In genomic region chr1:20732588-20733360, GRCh38 we compare ENCODE assay signal across 1 cellular context.
TF ChIP-seq lines count a peak whose summit lies in the region.

Gene SH2D5, minus strand, starts transcription at chr1:20732703. Its CDS starts 4,659 bp downstream, at chr1:20728044.

TF ChIP-seq in HepG2, 621 proteins besides CTCF, POLR2A, EP300 and RAD21 (continued from another document and continues in another):
- TF ChIP-seq ZNF740 (CRISPR knock-in tag; IDR thresholded peaks at IDR 0.05), result no peak
- no peak for TF ChIP-seq GTF3A (CRISPR knock-in tag; conservative IDR thresholded peaks at IDR 0.05)
- no peak for TF ChIP-seq MBNL3 (CRISPR knock-in tag; conservative IDR thresholded peaks at IDR 0.05)
- TF ChIP-seq SKI (IDR thresholded peaks at IDR 0.05; ENCODE audit: partially characterized antibody), result no peak
- TF ChIP-seq LCORL (IDR thresholded peaks at IDR 0.05), result no peak
- no peak; the same call in 1 of the 2 replicates for TF ChIP-seq LCORL (CRISPR knock-in tag; IDR thresholded peaks at IDR 0.05)
- peak; percentile 52; the same call in 1 of the 2 replicates for TF ChIP-seq ZNF766 (CRISPR knock-in tag; IDR thresholded peaks at IDR 0.05; ENCODE audit: borderline replicate concordance)
- peak; percentile 56 for TF ChIP-seq STAG1 (CRISPR knock-in tag; IDR thresholded peaks at IDR 0.05)
- peak; percentile 61 for TF ChIP-seq DMAP1 (CRISPR knock-in tag; IDR thresholded peaks at IDR 0.05)
- TF ChIP-seq NCOA5 (CRISPR knock-in tag; IDR thresholded peaks at IDR 0.05), result no peak
- no peak for TF ChIP-seq ZNF296 (CRISPR knock-in tag; conservative IDR thresholded peaks at IDR 0.05)
- no peak for TF ChIP-seq HBP1 (CRISPR knock-in tag; IDR thresholded peaks at IDR 0.05; ENCODE audit: low read depth)
- no peak for TF ChIP-seq SRF (IDR thresholded peaks at IDR 0.05; ENCODE audit: low read depth, low read length)
- TF ChIP-seq ZNF142 (CRISPR knock-in tag; IDR thresholded peaks at IDR 0.05), result no peak
- TF ChIP-seq NKX3-1 (CRISPR knock-in tag; IDR thresholded peaks at IDR 0.05), result peak; percentile 25; the same call in 1 of the 2 replicates
- TF ChIP-seq HNRNPH1 (optimal IDR thresholded peaks at IDR 0.05; ENCODE audit: low read depth, low read length), result no peak
- TF ChIP-seq ZXDC (CRISPR knock-in tag; IDR thresholded peaks at IDR 0.05), result no peak
- peak; percentile 80; the same call in 1 of the 2 replicates for TF ChIP-seq MEIS1 (CRISPR knock-in tag; IDR thresholded peaks at IDR 0.05; ENCODE audit: borderline replicate concordance)
- no peak for TF ChIP-seq ZNF547 (CRISPR knock-in tag; IDR thresholded peaks at IDR 0.05)
- no peak for TF ChIP-seq ZBTB25 (CRISPR knock-in tag; IDR thresholded peaks at IDR 0.05)
- TF ChIP-seq ZBTB43 (CRISPR knock-in tag; conservative IDR thresholded peaks at IDR 0.05), result no peak; the same call in 1 of the 2 replicates
- no peak for TF ChIP-seq ZBTB26 (CRISPR knock-in tag; IDR thresholded peaks at IDR 0.05; ENCODE audit: borderline replicate concordance)
- 0 out of 2 replicates have a peak, but pooled peaks have one; percentile 46 for TF ChIP-seq TEAD2 (CRISPR knock-in tag; IDR thresholded peaks at IDR 0.05)
- peak; percentile 54; the same call in 1 of the 2 replicates for TF ChIP-seq MIXL1 (CRISPR knock-in tag; IDR thresholded peaks at IDR 0.05)
- no peak for TF ChIP-seq CREB3 (CRISPR knock-in tag; IDR thresholded peaks at IDR 0.05)
- no peak for TF ChIP-seq ZNF274 (CRISPR knock-in tag; IDR thresholded peaks at IDR 0.05)
- no peak for TF ChIP-seq ZFP82 (CRISPR knock-in tag; IDR thresholded peaks at IDR 0.05; ENCODE audit: borderline replicate concordance)
- 0 out of 2 replicates have a peak, but pooled peaks have one; percentile 31 for TF ChIP-seq XBP1 (CRISPR knock-in tag; IDR thresholded peaks at IDR 0.05)
- no peak; the same call in 1 of the 2 replicates for TF ChIP-seq RNF2 (conservative IDR thresholded peaks at IDR 0.05; ENCODE audit: low read depth)
- TF ChIP-seq ZNF33B (CRISPR knock-in tag; IDR thresholded peaks at IDR 0.05), result no peak
- TF ChIP-seq ZNF460 (CRISPR knock-in tag; IDR thresholded peaks at IDR 0.05; ENCODE audit: borderline replicate concordance), result no peak
- no peak for TF ChIP-seq NFIC (IDR thresholded peaks at IDR 0.05; ENCODE audit: low read length)
- TF ChIP-seq THAP9 (CRISPR knock-in tag; IDR thresholded peaks at IDR 0.05; ENCODE audit: borderline replicate concordance), result no peak
- TF ChIP-seq ZMYM2 (CRISPR knock-in tag; IDR thresholded peaks at IDR 0.05), result peak; percentile 14; the same call in 1 of the 2 replicates
- no peak for TF ChIP-seq RFX1 (IDR thresholded peaks at IDR 0.05)
- no peak for TF ChIP-seq TFAP4 (IDR thresholded peaks at IDR 0.05; ENCODE audit: borderline replicate concordance, low read depth)
- no peak for TF ChIP-seq ZNF552 (CRISPR knock-in tag; IDR thresholded peaks at IDR 0.05; ENCODE audit: borderline replicate concordance)
- TF ChIP-seq EEA1 (CRISPR knock-in tag; IDR thresholded peaks at IDR 0.05; ENCODE audit: borderline replicate concordance), result no peak
- TF ChIP-seq ZNF337 (CRISPR knock-in tag; IDR thresholded peaks at IDR 0.05; ENCODE audit: borderline replicate concordance, low read depth), result no peak
- TF ChIP-seq TSC22D2 (CRISPR knock-in tag; IDR thresholded peaks at IDR 0.05; ENCODE audit: borderline replicate concordance), result no peak
- peak; percentile 58; the same call in 1 of the 2 replicates for TF ChIP-seq IRF2 (CRISPR knock-in tag; IDR thresholded peaks at IDR 0.05)
